ENCODE assay signal across 8 cellular contexts in genomic region chr3:156535162-156535627, GRCh38. TPM values are rescaled to one million over a fixed set of nuclear protein-coding genes. Genes with fewer than 3 reads are reported as not detected.
DNase-seq lines count a peak whose midpoint lies in the region; ATAC-seq, FAIRE-seq and TF ChIP-seq lines count a peak whose summit lies in the region.

No MANE protein-coding gene starts in this region.

- no peak overlapping the region for H3K4me3 Mint-ChIP-seq in WTC11

- CTCF ChIA-PET in WTC11 (lab: Charles Lee), result interaction anchor here (0.9 to 1.7 kb wide), 6 partner anchors 25 to 383 kb away, joined by 3 to 6 read pairs (median 5); partner anchors contain the start of gene TIPARP

- peak; percentile 46 for ATAC-seq in WTC11
- no peak for ATAC-seq in HG02610 (IDR thresholded peaks at IDR 0.05; ENCODE audit: unreplicated experiment)
- ATAC-seq in HG03196 (IDR thresholded peaks at IDR 0.05; ENCODE audit: unreplicated experiment), result no peak

- H3K9me3 Mint-ChIP-seq in WTC11, result no peaks in the 10 kb centered on the region

- peak; percentile 9 for FAIRE-seq in HTR-8/SVneo (lab: Jason Lieb, UNC)
- FAIRE-seq in frontal cortex (lab: Jason Lieb, UNC), result no peak

- intact Hi-C loops in posterior cingulate gyrus (cut with DNase I), result loop anchor here (5.0 kb wide), 1 partner anchor 602 kb away; no protein-coding TSS in a partner anchor

- H3K27me3 Mint-ChIP-seq in WTC11 (ENCODE audit: low read depth), result no peaks in the 10 kb centered on the region

- POLR2A ChIA-PET in WTC11 (lab: Charles Lee), result interaction anchor here (0.7 to 1.0 kb wide), 2 partner anchors 214 to 553 kb away, joined by 3 to 4 read pairs; no protein-coding TSS in a partner anchor

- peaks cover 27% of the 10 kb centered on the region for H3K4me1 Mint-ChIP-seq in WTC11

- DNase-seq in COLO829 (ENCODE audit: low spot score) (peak; percentile 83), HTR-8/SVneo (ENCODE audit: insufficient read length, low spot score) (peak; percentile 81), WTC11 (ENCODE audit: low spot score) (no peak), frontal cortex (ENCODE audit: low spot score in 2 of 2) (peak; percentile 15 to 62), posterior cingulate gyrus (peak in 6 of 10 donors; percentile 20 to 89 (median 46)), NCI-H2171 treated with DMSO at 0.1 percent for 48 hours (lab: John Stamatoyannopoulos, UW) (no peak)

- no peak for TF ChIP-seq CTCF in WTC11 (IDR thresholded peaks at IDR 0.05)

- H3K27ac Mint-ChIP-seq in WTC11, result peak overlapping the region; percentile 50

- H3K36me3 Mint-ChIP-seq in WTC11, result peaks cover 15% of the 10 kb centered on the region

TF ChIP-seq in WTC11, 78 proteins besides CTCF, POLR2A, EP300 and RAD21:
- TF ChIP-seq PRRX2 (CRISPR knock-in tag; IDR thresholded peaks at IDR 0.05), result 0 out of 2 replicates have a peak, but pooled peaks have one; percentile 45
- TF ChIP-seq GABPB1 (CRISPR knock-in tag; IDR thresholded peaks at IDR 0.05), result peak; percentile 67
- TF ChIP-seq GTF2I (CRISPR knock-in tag; conservative IDR thresholded peaks at IDR 0.05), result no peak

RNA-seq across cellular contexts. Expression of gene SSR3, which starts 19.7 kb away (rescaled TPM):
- total RNA-seq in WTC11 (2021) (147 to 162 TPM (median 160 TPM) in 3 replicates), frontal cortex (115 TPM)

Comparison
In these comparisons a context has a peak if more than half of its experiments do, and no peak if none do; other contexts are left out.
1. DNase-seq: peak in COLO829 (single experiment), HTR-8/SVneo (single experiment), frontal cortex (2 of 2) and posterior cingulate gyrus (6 of 10); none in WTC11 (single experiment) and NCI-H2171 treated with DMSO at 0.1 percent for 48 hours (single experiment).